Comparison of ENCODE assay signal across 1 cellular context in the genomic region with DNA sequence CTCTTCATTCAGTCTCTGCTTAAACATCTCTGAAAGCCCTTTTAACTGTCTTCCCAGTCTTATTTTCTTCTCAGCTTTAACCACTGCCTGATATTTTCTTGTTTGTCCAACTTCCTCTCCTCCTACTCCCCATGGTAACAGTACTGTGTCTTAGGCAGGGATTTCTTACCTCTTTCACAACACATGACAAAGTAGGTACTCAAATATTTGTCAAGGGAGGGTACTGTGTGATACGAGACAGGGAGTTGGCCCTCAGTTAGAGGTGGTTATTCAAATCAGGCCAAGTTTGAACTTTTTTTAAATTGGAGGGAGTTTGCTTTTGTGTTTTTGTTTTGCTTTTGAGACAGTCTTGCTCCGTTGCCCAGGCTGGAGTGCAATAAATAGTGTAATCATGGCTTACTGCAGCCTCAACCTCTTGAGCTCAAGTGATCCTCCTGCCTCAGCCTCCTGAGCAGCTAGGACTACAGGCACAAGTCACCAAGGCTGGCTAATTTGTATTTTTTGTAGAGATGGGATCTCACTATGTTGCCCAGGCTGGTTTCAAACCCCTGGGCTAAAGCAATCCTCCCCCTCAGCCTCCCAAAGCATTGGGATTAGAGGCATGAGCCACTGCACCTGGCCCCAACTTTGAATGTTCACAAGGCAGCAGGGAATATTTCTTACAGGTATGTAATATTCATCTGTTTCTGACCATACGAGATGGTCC.
TF ChIP-seq lines count a peak whose summit lies in the region.

No MANE protein-coding gene starts in this region.

TF ChIP-seq in A549, 52 proteins besides CTCF, POLR2A, EP300 and RAD21 (continued from another document):
- TF ChIP-seq CBX8 (IDR thresholded peaks at IDR 0.05) (no peak), ZSCAN20 (CRISPR knock-in tag; IDR thresholded peaks at IDR 0.05) (no peak), ZFP36 (IDR thresholded peaks at IDR 0.05; ENCODE audit: borderline replicate concordance, partially characterized antibody) (no peak), POLR2AphosphoS2 (conservative IDR thresholded peaks at IDR 0.05; ENCODE audit: low read length) (no peak), MAFK (IDR thresholded peaks at IDR 0.05; ENCODE audit: partially characterized antibody) (peak; percentile 27), CBX2 (IDR thresholded peaks at IDR 0.05; ENCODE audit: borderline replicate concordance, low read depth) (no peak), EHF (CRISPR knock-in tag; IDR thresholded peaks at IDR 0.05) (no peak), ZNF302 (CRISPR knock-in tag; IDR thresholded peaks at IDR 0.05) (no peak), MAZ (IDR thresholded peaks at IDR 0.05; ENCODE audit: borderline replicate concordance, low read depth, low read length) (no peak), HEYL (CRISPR knock-in tag; IDR thresholded peaks at IDR 0.05) (no peak), HOXB5 (CRISPR knock-in tag; IDR thresholded peaks at IDR 0.05) (peak; percentile 9; the same call in 1 of the 2 replicates), NFE2L2 (conservative IDR thresholded peaks at IDR 0.05; ENCODE audit: low read length) (no peak), RCOR1 (IDR thresholded peaks at IDR 0.05; ENCODE audit: low read depth, low read length) (no peak), TP53 (CRISPR knock-in tag; IDR thresholded peaks at IDR 0.05) (no peak), CHD4 (IDR thresholded peaks at IDR 0.05; ENCODE audit: borderline replicate concordance) (peak; percentile 20; the same call in 1 of the 2 replicates), RARB (CRISPR knock-in tag; IDR thresholded peaks at IDR 0.05) (no peak; the same call in 1 of the 2 replicates), KDM5A (IDR thresholded peaks at IDR 0.05) (no peak), HOXA7 (CRISPR knock-in tag; IDR thresholded peaks at IDR 0.05) (no peak), HMGXB4 (CRISPR knock-in tag; IDR thresholded peaks at IDR 0.05; ENCODE audit: borderline replicate concordance) (no peak)
- TF ChIP-seq, protein P1, sequence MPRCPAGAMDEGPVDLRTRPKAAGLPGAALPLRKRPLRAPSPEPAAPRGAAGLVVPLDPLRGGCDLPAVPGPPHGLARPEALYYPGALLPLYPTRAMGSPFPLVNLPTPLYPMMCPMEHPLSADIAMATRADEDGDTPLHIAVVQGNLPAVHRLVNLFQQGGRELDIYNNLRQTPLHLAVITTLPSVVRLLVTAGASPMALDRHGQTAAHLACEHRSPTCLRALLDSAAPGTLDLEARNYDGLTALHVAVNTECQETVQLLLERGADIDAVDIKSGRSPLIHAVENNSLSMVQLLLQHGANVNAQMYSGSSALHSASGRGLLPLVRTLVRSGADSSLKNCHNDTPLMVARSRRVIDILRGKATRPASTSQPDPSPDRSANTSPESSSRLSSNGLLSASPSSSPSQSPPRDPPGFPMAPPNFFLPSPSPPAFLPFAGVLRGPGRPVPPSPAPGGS (IDR thresholded peaks at IDR 0.05) = no peak; the same call in 2 of the 3 replicates
- TF ChIP-seq, protein P2, sequence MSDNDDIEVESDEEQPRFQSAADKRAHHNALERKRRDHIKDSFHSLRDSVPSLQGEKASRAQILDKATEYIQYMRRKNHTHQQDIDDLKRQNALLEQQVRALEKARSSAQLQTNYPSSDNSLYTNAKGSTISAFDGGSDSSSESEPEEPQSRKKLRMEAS (IDR thresholded peaks at IDR 0.05) = 0 out of 2 replicates have a peak, but pooled peaks have one; percentile 52
